ENCODE assay signal across 28 cellular contexts in genomic region chr17:9696279-9697044, GRCh38. TPM values are rescaled to one million over a fixed set of nuclear protein-coding genes. Genes with fewer than 3 reads are reported as not detected.
DNase-seq lines count a peak whose midpoint lies in the region; ATAC-seq and TF ChIP-seq lines count a peak whose summit lies in the region.
"Had no signal": no experiment of that assay in that cellular context is flagged by ENCODE, and none has a peak within 500 bp of the region (broad histone marks: within the 10 kb centered on the region; RNA-seq: fewer than 3 reads in every experiment).

No MANE protein-coding gene starts in this region.

- BruUV-seq in MCF 10A (replicated peaks; lab: Mats Ljungman, UMichigan) = no TSS peak

- H3K9me3 Mint-ChIP-seq in MCF 10A (ENCODE audit: unreplicated experiment) = no peaks in the 10 kb centered on the region
- H3K9me3 Mint-ChIP-seq: activated CD4-positive, alpha-beta T cell treated with anti-CD3 and anti-CD28 coated beads, Interleukin-2, amount 10 ng/mL, durations not matched to agents 24 days and 14 days; activated naive CD8-positive, alpha-beta T cell treated with anti-CD3 and anti-CD28 coated beads for 36 hours had no signal

- no peaks in the 10 kb centered on the region for H3K27me3 Mint-ChIP-seq in MCF 10A (ENCODE audit: insufficient read depth, unreplicated experiment)
- H3K27me3 Mint-ChIP-seq: activated CD4-positive, alpha-beta T cell treated with anti-CD3 and anti-CD28 coated beads, Interleukin-2, amount 10 ng/mL, durations not matched to agents 24 days and 14 days; activated naive CD8-positive, alpha-beta T cell treated with anti-CD3 and anti-CD28 coated beads for 36 hours; naive B cell had no signal

- no peaks in the 10 kb centered on the region for H3K4me1 Mint-ChIP-seq in MCF 10A (ENCODE audit: insufficient read depth, unreplicated experiment)
- H3K4me1 Mint-ChIP-seq: activated CD4-positive, alpha-beta T cell treated with anti-CD3 and anti-CD28 coated beads, Interleukin-2, amount 10 ng/mL, durations not matched to agents 24 days and 14 days; activated naive CD8-positive, alpha-beta T cell treated with anti-CD3 and anti-CD28 coated beads for 36 hours; CD14-positive monocyte; mesothelial cell of epicardium; naive B cell had no signal

- TF ChIP-seq POLR2A in breast epithelium (IDR thresholded peaks at IDR 0.05) = no peak

- H3K4me3 Mint-ChIP-seq in MCF 10A (ENCODE audit: unreplicated experiment) = no peak overlapping the region
- H3K4me3 Mint-ChIP-seq: activated CD4-positive, alpha-beta T cell treated with anti-CD3 and anti-CD28 coated beads, Interleukin-2, amount 10 ng/mL, durations not matched to agents 24 days and 14 days; activated naive CD8-positive, alpha-beta T cell treated with anti-CD3 and anti-CD28 coated beads for 36 hours; CD14-positive monocyte; mesothelial cell of epicardium; naive B cell had no signal

- intact Hi-C loops in MCF 10A (cut with micrococcal nuclease) = no loop called here
- intact Hi-C loops in breast epithelium (cut with DNase I; ENCODE audit: low total_unique reads) = no loop called here
- intact Hi-C loops in left colon (cut with DNase I, micrococcal nuclease) = no loop called here
- intact Hi-C loops in dorsolateral prefrontal cortex (cut with DNase I) = no loop called here

- ATAC-seq in left colon (peak; percentile 68), GM21786 (IDR thresholded peaks at IDR 0.05; ENCODE audit: unreplicated experiment) (no peak)

- H3K9me3 ChIP-seq in breast epithelium (no peaks in the 10 kb centered on the region), WERI-Rb-1 (ENCODE audit: severe bottlenecking) (no peaks in the 10 kb centered on the region)
- H3K9me3 ChIP-seq: Caco-2, SJCRH30, transverse colon had no signal

- peaks cover 4% of the 10 kb centered on the region for H3K36me3 Mint-ChIP-seq in MCF 10A (ENCODE audit: insufficient read depth, unreplicated experiment)
- H3K36me3 Mint-ChIP-seq: activated naive CD8-positive, alpha-beta T cell treated with anti-CD3 and anti-CD28 coated beads for 36 hours; naive B cell had no signal

- H3K36me3 ChIP-seq in breast epithelium (no peaks in the 10 kb centered on the region), WERI-Rb-1 (no peaks in the 10 kb centered on the region)
- H3K36me3 ChIP-seq: SJCRH30 had no signal

- no peaks in the 10 kb centered on the region for H3K4me1 ChIP-seq in breast epithelium
- H3K4me1 ChIP-seq: Caco-2, SJCRH30, transverse colon had no signal

- H3K27ac ChIP-seq in breast epithelium (no peak overlapping the region), WERI-Rb-1 (no peak overlapping the region), dorsolateral prefrontal cortex (no peak overlapping the region)
- H3K27ac ChIP-seq: SJCRH30, transverse colon had no signal

- CTCF ChIA-PET in MCF 10A (lab: Yijun Ruan, JAX) = interaction anchor here (0.7 to 1.1 kb wide), 2 partner anchors 8 to 657 kb away, joined by 3 read pairs; no protein-coding TSS in a partner anchor

- POLR2A ChIA-PET in MCF 10A (lab: Yijun Ruan, JAX) = no interaction called here

- DNase-seq in MCF 10A (ENCODE audit: unreplicated experiment) (peak; percentile 4), breast epithelium (ENCODE audit: low spot score in 2 of 2) (no peak), WERI-Rb-1 (no peak), left colon (no peak), HuH-7.5 (ENCODE audit: low spot score) (no peak), SK-N-DZ (ENCODE audit: low spot score) (no peak), dorsolateral prefrontal cortex (no peak)
- DNase-seq: 8988T; activated CD4-positive, alpha-beta T cell treated with anti-CD3 and anti-CD28 coated beads, Interleukin-2, amount 10 ng/mL, durations not matched to agents 24 days and 14 days; activated effector memory CD4-positive, alpha-beta T cell treated with anti-CD3 and anti-CD28 coated beads, Interleukin-2, amount 50 U/mL, for 16 hours; activated naive CD8-positive, alpha-beta T cell treated with anti-CD3 and anti-CD28 coated beads for 36 hours; activated T-cell treated with anti-CD3 and anti-CD28 coated beads, Interleukin-2, amount 50 U/mL, for 1 hour; anterior cingulate cortex; Caco-2; DMS79; IMR-90; naive B cell; NCI-H146; NCI-H2107; NCI-H345; nucleus accumbens; SJCRH30; stimulated activated CD4-positive, alpha-beta T cell treated with anti-CD3 and anti-CD28 coated beads, Interleukin-4, amount 100 ng/mL, for 24 hours; T1000; transverse colon had no signal

- no peak overlapping the region for H3K27ac Mint-ChIP-seq in MCF 10A (ENCODE audit: low read depth, unreplicated experiment)
- H3K27ac Mint-ChIP-seq: activated CD4-positive, alpha-beta T cell treated with anti-CD3 and anti-CD28 coated beads, Interleukin-2, amount 10 ng/mL, durations not matched to agents 24 days and 14 days; activated naive CD8-positive, alpha-beta T cell treated with anti-CD3 and anti-CD28 coated beads for 36 hours; CD14-positive monocyte; mesothelial cell of epicardium had no signal

- no peaks in the 10 kb centered on the region for H3K27me3 ChIP-seq in breast epithelium
- H3K27me3 ChIP-seq in WERI-Rb-1 (ENCODE audit: insufficient read depth, low read depth, severe bottlenecking) = no peaks in the 10 kb centered on the region
- no peaks in the 10 kb centered on the region for H3K27me3 ChIP-seq in dorsolateral prefrontal cortex
- H3K27me3 ChIP-seq: SJCRH30, transverse colon had no signal

- H3K4me3 ChIP-seq in breast epithelium = no peak overlapping the region
- no peak overlapping the region for H3K4me3 ChIP-seq in WERI-Rb-1 (ENCODE audit: low read depth, low read length)
- H3K4me3 ChIP-seq in dorsolateral prefrontal cortex = no peak overlapping the region
- H3K4me3 ChIP-seq: SJCRH30, transverse colon had no signal

- TF ChIP-seq CTCF in MCF 10A (IDR thresholded peaks at IDR 0.05; ENCODE audit: unreplicated experiment) (no peak), breast epithelium (IDR thresholded peaks at IDR 0.05) (no peak), WERI-Rb-1 (IDR thresholded peaks at IDR 0.05; ENCODE audit: low read depth, low read length) (peak; percentile 48), dorsolateral prefrontal cortex (IDR thresholded peaks at IDR 0.05 in 54 of 56, conservative IDR thresholded peaks at IDR 0.05 in 2 of 56; ENCODE audit: low read depth in 1 of 56, partially characterized antibody in 56 of 56) (no peak)

RNA-seq across cellular contexts. Expression of gene USP43, which starts 51.1 kb away (rescaled TPM):
- 1.9 and 3.2 TPM in 2 replicates for total RNA-seq in MCF 10A (2022)
- 1 to 10 TPM in 2 of 3 donors, under 1 TPM in 1; 0.32 to 6.1 (median 3.9) TPM for total RNA-seq in breast epithelium
- total RNA-seq in left colon = 10 to 100 TPM; 14.4 to 17.9 TPM
- not detected in 2 replicates for polyA plus RNA-seq in SK-N-DZ (2014; cell fraction: cytosol; rRNA removed)
- polyA plus RNA-seq in SK-N-DZ (2014; cell fraction: nucleus; rRNA removed) = 0.08 and 1.7 TPM in 2 replicates
- 10 to 100 TPM in 86 of 120 experiments, 1 to 10 TPM in 34; 4.8 to 20.5 (median 11.6) TPM for total RNA-seq in dorsolateral prefrontal cortex
- total RNA-seq: IMR-90 had no signal
- polyA plus RNA-seq: IMR-90 had no signal
